ENCODE assay signal across 8 cellular contexts in the genomic region with DNA sequence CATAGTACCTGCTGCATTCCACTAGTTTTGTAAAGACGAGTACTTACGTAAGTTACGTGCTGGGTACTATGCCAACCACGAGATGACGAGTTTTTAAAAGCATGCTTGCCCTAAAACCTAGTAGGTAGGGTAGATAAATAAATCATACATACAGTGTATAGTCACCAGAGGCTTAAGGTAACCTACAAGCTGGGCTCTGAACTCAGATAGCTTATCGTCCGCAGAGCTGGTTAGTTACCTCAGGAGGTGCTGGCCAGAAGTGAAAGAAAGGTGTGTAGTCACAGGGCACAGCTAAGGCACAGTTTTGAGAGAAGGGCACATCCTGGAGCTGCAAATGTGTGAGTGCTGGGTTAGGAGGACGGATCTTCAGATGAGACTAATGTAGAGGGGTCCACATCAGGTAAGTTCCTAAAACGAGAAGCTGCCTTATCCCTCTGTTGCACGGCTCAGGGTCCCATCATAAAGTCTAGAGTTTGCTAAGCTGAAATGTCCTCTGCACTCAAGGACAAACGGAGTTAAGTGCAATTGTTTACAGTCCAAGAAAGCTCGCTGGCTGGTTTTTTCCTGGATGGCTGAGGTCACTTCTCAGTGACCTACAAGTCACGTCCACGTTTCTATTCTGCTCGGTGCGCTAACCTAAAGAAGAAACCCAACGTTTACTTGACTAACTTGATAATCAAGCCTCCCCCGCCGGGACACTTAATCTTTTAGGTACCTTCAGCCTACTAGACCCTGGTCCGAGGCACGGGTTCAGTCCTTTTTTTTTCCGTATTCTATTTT. TPM values are rescaled to one million over a fixed set of nuclear protein-coding genes. Genes with fewer than 3 reads are reported as not detected.
DNase-seq lines count a peak whose midpoint lies in the region; ATAC-seq, FAIRE-seq and TF ChIP-seq lines count a peak whose summit lies in the region.

No MANE protein-coding gene starts in this region.

- no peaks in the 10 kb centered on the region for H3K27me3 ChIP-seq in kidney epithelial cell (ENCODE audit: control insufficient read depth, insufficient read depth, low read length)

- peak overlapping the region; percentile 83 for H3K27ac ChIP-seq in substantia nigra (ENCODE audit: low read depth, low read length, poor library complexity, severe bottlenecking)

- H3K36me3 ChIP-seq in kidney epithelial cell (ENCODE audit: control insufficient read depth, insufficient read depth, low read length): no peaks in the 10 kb centered on the region

- H3K4me3 ChIP-seq in astrocyte of the spinal cord (ENCODE audit: low read depth, low read length) (peak overlapping the region; percentile 66), kidney epithelial cell (ENCODE audit: low read depth, low read length) (peak overlapping the region; percentile 82)

- peak; percentile 3 for ATAC-seq in HG03521 (IDR thresholded peaks at IDR 0.05; ENCODE audit: unreplicated experiment)

- TF ChIP-seq CTCF in astrocyte of the spinal cord (IDR thresholded peaks at IDR 0.05; ENCODE audit: low read depth, low read length) (no peak), kidney epithelial cell (IDR thresholded peaks at IDR 0.05; ENCODE audit: insufficient read depth, low read length, poor library complexity, severe bottlenecking) (no peak)

- peak; percentile 33 for FAIRE-seq in GM12892 (lab: Jason Lieb, UNC)

- in situ Hi-C loops in astrocyte of the spinal cord (cut with HindIII; ENCODE audit: low sequenced_read_pairs): no loop called here

- TF ChIP-seq POLR2A in GM12892 (IDR thresholded peaks at IDR 0.05; ENCODE audit: low read depth, low read length): no peak

- no peak for DNase-seq in GM12892 (ENCODE audit: insufficient read length)
- DNase-seq in astrocyte of the spinal cord (ENCODE audit: low read depth, low spot score): no peak
- DNase-seq in kidney epithelial cell (ENCODE audit: low read depth): no peak
- peak in 4 of 49 donors; percentile 8 to 46 (median 15) for DNase-seq in substantia nigra (lab: John Stamatoyannopoulos, UW)
- DNase-seq in DMS 273 (lab: John Stamatoyannopoulos, UW; ENCODE audit: unreplicated experiment): no peak
- DNase-seq in kidney glomerular epithelial cell (lab: John Stamatoyannopoulos, UW): no peak
- DNase-seq in NCI-H526 (lab: John Stamatoyannopoulos, UW): no peak

RNA-seq across cellular contexts. Expression of a gene that starts 1.1 kb away (rescaled TPM):
- 2.7 TPM for polyA plus RNA-seq in GM12892 (2012; ENCODE audit: missing spikeins)
- 53.1 and 57.0 TPM in 2 replicates for total RNA-seq in kidney epithelial cell
